ENCODE assay signal across 11 cellular contexts in the genomic region with DNA sequence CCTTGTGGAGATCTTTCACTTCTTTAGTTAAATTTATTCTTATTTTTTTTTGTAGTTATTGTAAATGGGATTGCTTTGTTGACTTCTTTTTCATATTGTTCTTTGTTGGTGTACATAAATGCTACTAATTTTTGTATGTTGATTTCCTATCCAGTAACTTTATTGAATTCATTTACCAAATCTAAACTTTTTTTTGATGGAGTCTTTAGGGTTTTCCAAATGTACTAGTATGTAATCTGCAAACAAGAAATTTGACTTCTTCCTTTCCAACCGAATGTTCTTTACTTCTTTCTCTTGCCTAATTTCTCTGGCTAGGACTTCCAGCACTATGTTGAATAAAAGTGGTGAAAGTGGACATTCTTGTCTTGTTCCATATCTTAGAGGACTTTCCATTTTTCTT. TPM values are rescaled to one million over a fixed set of nuclear protein-coding genes. Genes with fewer than 3 reads are reported as not detected.
"Had no signal": no experiment of that assay in that cellular context is flagged by ENCODE, and none has a peak within 500 bp of the region (broad histone marks: within the 10 kb centered on the region; RNA-seq: fewer than 3 reads in every experiment).

No MANE protein-coding gene starts in this region.

- H3K27ac Mint-ChIP-seq: GM23338, H9, HFFc6 had no signal

- H3K4me3 Mint-ChIP-seq: GM23338, H9, HFFc6 had no signal

- H3K4me2 ChIP-seq: GM23338 had no signal

- H3K4me3 ChIP-seq: GM23248, GM23338, HAP-1 had no signal

- DNase-seq: GM23248, GOT3, H7, H9, HCEC 1CT, HFFc6 had no signal

- H3K4me1 ChIP-seq: HAP-1 had no signal

- H3K9me3 ChIP-seq: HAP-1 had no signal

- H3K27ac ChIP-seq: GM23248 had no signal

- ATAC-seq: GM23338, HCT116 had no signal

- FAIRE-seq: H1 had no signal

RNA-seq across cellular contexts. Expression of a gene that starts 41.8 kb away (rescaled TPM):
- total RNA-seq: GM23248, GM23338, H1, H4, H7, H9, HFFc6 had no signal
- polyA plus RNA-seq: GM23248, H1 had no signal
